ENCODE assay signal across 9 cellular contexts in genomic region chr9:7536310-7536939, GRCh38.
DNase-seq lines count a peak whose midpoint lies in the region; ATAC-seq and TF ChIP-seq lines count a peak whose summit lies in the region.
"Had no signal": no experiment of that assay in that cellular context is flagged by ENCODE, and none has a peak within 500 bp of the region (broad histone marks: within the 10 kb centered on the region; RNA-seq: fewer than 3 reads in every experiment).

No MANE protein-coding gene starts in this region.

- no peak for TF ChIP-seq EP300 in suprapubic skin (IDR thresholded peaks at IDR 0.05)

- H3K9me3 ChIP-seq in OCI-LY7 (ENCODE audit: low read length) (no peaks in the 10 kb centered on the region), suprapubic skin (no peaks in the 10 kb centered on the region)
- H3K9me3 ChIP-seq: BLaER1 had no signal

- intact Hi-C loops in OCI-LY7 (cut with micrococcal nuclease; ENCODE audit: unreplicated experiment), result no loop called here

- BruUV-seq in OCI-LY7 (replicated peaks; lab: Mats Ljungman, UMichigan), result no TSS peak

- H3K4me3 ChIP-seq in OCI-LY7 (ENCODE audit: low read depth, low read length, poor library complexity, severe bottlenecking), result no peak overlapping the region
- no peak overlapping the region for H3K4me3 ChIP-seq in cardiac fibroblast (replicated peaks in 1 of 2; ENCODE audit: low read depth in 2 of 2, low read length in 2 of 2)
- no peak overlapping the region for H3K4me3 ChIP-seq in suprapubic skin
- H3K4me3 ChIP-seq: BLaER1 had no signal

- no peak overlapping the region for H2AFZ ChIP-seq in OCI-LY7 (ENCODE audit: low read length)

- H3K4me1 ChIP-seq in OCI-LY7 (ENCODE audit: insufficient read depth, low read length, poor library complexity, severe bottlenecking), result no peaks in the 10 kb centered on the region
- H3K4me1 ChIP-seq in suprapubic skin, result no peaks in the 10 kb centered on the region
- H3K4me1 ChIP-seq: BLaER1 had no signal

- TF ChIP-seq CTCF in OCI-LY7 (conservative IDR thresholded peaks at IDR 0.05; ENCODE audit: low read length), result peak; percentile 78
- peak; percentile 72 for TF ChIP-seq CTCF in cardiac fibroblast (IDR thresholded peaks at IDR 0.05; ENCODE audit: low read depth, low read length)
- TF ChIP-seq CTCF in suprapubic skin (IDR thresholded peaks at IDR 0.05), result peak; percentile 24 to 52

- ATAC-seq in GM21360 (IDR thresholded peaks at IDR 0.05; ENCODE audit: unreplicated experiment) (peak; percentile 95), HG03558 (IDR thresholded peaks at IDR 0.05; ENCODE audit: extremely low read depth, unreplicated experiment) (peak; percentile 59)

- no peaks in the 10 kb centered on the region for H3K27me3 ChIP-seq in suprapubic skin
- H3K27me3 ChIP-seq: BLaER1 had no signal

- POLR2A ChIA-PET in OCI-LY7 (lab: Charles Lee), result interaction anchor here (0.8 kb wide), 1 partner anchor 10 kb away, joined by 3 read pairs; no protein-coding TSS in a partner anchor

- H3K79me2 ChIP-seq in OCI-LY7 (ENCODE audit: insufficient read depth, low read depth, low read length), result no peaks in the 10 kb centered on the region

- H3K4me2 ChIP-seq in OCI-LY7 (ENCODE audit: low read length), result no peak overlapping the region
- H3K4me2 ChIP-seq: BLaER1 had no signal

- TF ChIP-seq POLR2A in suprapubic skin (IDR thresholded peaks at IDR 0.05), result no peak

- no peaks in the 10 kb centered on the region for H3K36me3 ChIP-seq in OCI-LY7 (ENCODE audit: insufficient read depth, low read length)
- H3K36me3 ChIP-seq in suprapubic skin, result no peaks in the 10 kb centered on the region
- H3K36me3 ChIP-seq: BLaER1 had no signal

- H3K27ac ChIP-seq in OCI-LY7 (ENCODE audit: low read depth, low read length, poor library complexity, severe bottlenecking), result no peak overlapping the region
- H3K27ac ChIP-seq in suprapubic skin, result no peak overlapping the region
- H3K27ac ChIP-seq: BLaER1 had no signal

- DNase-seq in NCI-H1436 (lab: John Stamatoyannopoulos, UW), result peak; percentile 57
- no peak for DNase-seq in NCI-H1436 treated with DMSO at 0.1 percent for 48 hours (lab: John Stamatoyannopoulos, UW)
- DNase-seq in OCI-LY7 (ENCODE audit: low spot score), result peak; percentile 36
- peak; percentile 64 to 76 for DNase-seq in cardiac fibroblast (ENCODE audit: low read depth in 2 of 2)
- DNase-seq in left kidney (ENCODE audit: low read depth, low spot score), result peak; percentile 74
- DNase-seq in suprapubic skin (ENCODE audit: low spot score in 2 of 2), result no peak

- H4K20me1 ChIP-seq in OCI-LY7 (ENCODE audit: insufficient read depth, low read length), result no peaks in the 10 kb centered on the region
- H4K20me1 ChIP-seq: BLaER1 had no signal

- H3K9me2 ChIP-seq in OCI-LY7 (ENCODE audit: insufficient read depth, low read length), result no peaks in the 10 kb centered on the region

- 36% methylated on average over 4 of the region's 4 CpGs for WGBS in suprapubic skin

- CTCF ChIA-PET in OCI-LY7 (lab: Charles Lee; ENCODE audit: unreplicated experiment), result no interaction called here

Comparison
In these comparisons a context has a peak if more than half of its experiments do, and no peak if none do; other contexts are left out.
1. DNase-seq: peak in NCI-H1436 (single experiment), OCI-LY7 (single experiment), cardiac fibroblast (2 of 2) and left kidney (single experiment); none in NCI-H1436 treated with DMSO at 0.1 percent for 48 hours (single experiment) and suprapubic skin (0 of 2).
2. Peak in every context shown above with its lines, with median percentiles within 50 percentile points of each other: CTCF ChIP-seq.